Comparison of ENCODE assay signal across 26 cellular contexts in the genomic region with DNA sequence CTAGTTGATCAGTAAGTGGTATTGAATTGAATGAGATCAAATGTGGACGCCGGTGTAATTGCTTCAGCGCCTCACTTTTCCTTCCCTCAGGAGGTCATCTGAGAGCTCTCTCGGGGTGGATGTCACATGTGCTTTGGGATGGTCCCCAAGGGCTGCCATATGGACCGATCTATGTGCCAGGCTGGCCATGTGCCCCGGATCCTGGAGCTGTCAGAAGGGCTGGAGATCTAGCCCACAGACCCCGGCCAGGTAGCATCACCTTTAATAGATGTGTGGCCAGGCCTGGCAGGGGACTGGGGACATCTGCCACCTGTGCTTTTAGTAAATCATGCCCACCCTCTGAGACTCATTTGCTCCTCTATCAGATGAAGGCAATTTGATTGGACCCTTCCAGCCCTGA.
"Had no signal": no experiment of that assay in that cellular context is flagged by ENCODE, and none has a peak within 500 bp of the region (broad histone marks: within the 10 kb centered on the region; RNA-seq: fewer than 3 reads in every experiment).

No MANE protein-coding gene starts in this region.

- H3K27ac ChIP-seq: ascending aorta, body of pancreas, KMS-11, RWPE1, SJSA1 had no signal

- H3K4me1 ChIP-seq: ascending aorta, body of pancreas, SJSA1 had no signal

- DNase-seq: activated CD4-positive, alpha-beta T cell treated with anti-CD3 and anti-CD28 coated beads for 48 hours; activated CD4-positive, alpha-beta T cell treated with anti-CD3 and anti-CD28 coated beads, Interleukin-2, amount 50 U/mL, for 4 hours; activated CD4-positive, CD25-positive, alpha-beta regulatory T cell treated with anti-CD3 and anti-CD28 coated beads, Interleukin-2, amount 50 U/mL, for 72 hours; activated CD8-positive, alpha-beta T cell treated with anti-CD3 and anti-CD28 coated beads, Interleukin-2, amount 10 ng/mL, durations not matched to agents 7 days and 5 days; activated effector memory CD4-positive, alpha-beta T cell treated with anti-CD3 and anti-CD28 coated beads, Interleukin-2, amount 50 U/mL, for 16 hours; activated naive CD4-positive, alpha-beta T cell treated with Interleukin-2 at 50 U/mL for 16 hours; activated naive CD8-positive, alpha-beta T cell treated with anti-CD3 and anti-CD28 coated beads, Interleukin-2, amount 50 U/mL, for 24 hours; activated T-cell treated with anti-CD3 and anti-CD28 coated beads, Interleukin-2, amount 50 U/mL, for 24 hours; amniotic stem cell; body of pancreas; MG63; MV-4-11; NCI-H1092 treated with DMSO at 0.1 percent for 48 hours; NCI-H1417 treated with DMSO at 0.1 percent for 48 hours; NCI-H187; NCI-H2081 treated with DMSO at 0.1 percent for 48 hours; NCI-H345; NCI-H510A; NCI-H526 treated with DMSO at 0.1 percent for 48 hours; NK-92 treated with Interleukin-12 subunit alpha and Interleukin-12 subunit beta, amount 100 ng/mL, for 24 hours; OCI-M1; SHP77 had no signal

- H3K36me3 ChIP-seq: ascending aorta, MG63, SJSA1 had no signal

- H3K27me3 ChIP-seq: ascending aorta, body of pancreas had no signal

- H3K9me3 ChIP-seq: ascending aorta, body of pancreas, MG63, SJSA1 had no signal

- H3K4me3 ChIP-seq: ascending aorta, body of pancreas, MG63, SJSA1 had no signal
